In the genomic region with DNA sequence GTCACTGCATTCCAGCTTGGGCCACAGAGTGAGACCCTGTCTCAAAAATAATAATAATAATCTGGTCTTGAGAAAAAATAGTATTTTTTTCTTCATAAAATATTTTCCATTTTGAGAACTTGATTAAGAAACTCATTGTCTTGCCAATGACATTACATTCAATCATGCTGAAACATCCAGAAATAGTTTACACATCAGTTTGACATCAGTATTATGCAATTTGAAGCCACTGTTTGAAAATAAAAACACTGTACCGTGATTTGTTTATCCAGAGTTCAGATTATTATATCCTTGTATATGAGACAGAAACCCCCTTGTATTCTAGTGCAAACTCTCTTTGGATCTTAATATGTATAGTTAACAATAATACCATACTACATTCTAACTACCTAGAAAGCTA, we compare ENCODE assay signal across 2 cellular contexts.
TF ChIP-seq lines count a peak whose summit lies in the region.

No MANE protein-coding gene starts in this region.

TF ChIP-seq in liver, 16 proteins besides CTCF, POLR2A, EP300 and RAD21:
- no peak for TF ChIP-seq ZBTB33 (IDR thresholded peaks at IDR 0.05)
- TF ChIP-seq, protein P1, sequence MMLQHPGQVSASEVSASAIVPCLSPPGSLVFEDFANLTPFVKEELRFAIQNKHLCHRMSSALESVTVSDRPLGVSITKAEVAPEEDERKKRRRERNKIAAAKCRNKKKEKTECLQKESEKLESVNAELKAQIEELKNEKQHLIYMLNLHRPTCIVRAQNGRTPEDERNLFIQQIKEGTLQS (IDR thresholded peaks at IDR 0.05), result no peak
- TF ChIP-seq HNF4G (IDR thresholded peaks at IDR 0.05), result no peak
- no peak for TF ChIP-seq YY1 (IDR thresholded peaks at IDR 0.05)
- TF ChIP-seq EGR1 (IDR thresholded peaks at IDR 0.05; ENCODE audit: low read depth in 2 of 2), result no peak
- no peak for TF ChIP-seq FOXA2 (IDR thresholded peaks at IDR 0.05)
- TF ChIP-seq SP1 (IDR thresholded peaks at IDR 0.05), result no peak
- no peak for TF ChIP-seq TAF1 (conservative IDR thresholded peaks at IDR 0.05)
- TF ChIP-seq MAX (IDR thresholded peaks at IDR 0.05), result no peak
- no peak for TF ChIP-seq GABPA (IDR thresholded peaks at IDR 0.05 in 1 of 2, conservative IDR thresholded peaks at IDR 0.05 in 1 of 2)
- peak in 1 of 2 donors; percentile 15 for TF ChIP-seq RXRA (IDR thresholded peaks at IDR 0.05)
- no peak for TF ChIP-seq FOXA1 (IDR thresholded peaks at IDR 0.05)
- peak in 1 of 2 donors; percentile 24 for TF ChIP-seq HNF4A (conservative IDR thresholded peaks at IDR 0.05)
- TF ChIP-seq JUND (IDR thresholded peaks at IDR 0.05), result no peak
- TF ChIP-seq NR2F2 (IDR thresholded peaks at IDR 0.05), result no peak
- TF ChIP-seq, protein P2, sequence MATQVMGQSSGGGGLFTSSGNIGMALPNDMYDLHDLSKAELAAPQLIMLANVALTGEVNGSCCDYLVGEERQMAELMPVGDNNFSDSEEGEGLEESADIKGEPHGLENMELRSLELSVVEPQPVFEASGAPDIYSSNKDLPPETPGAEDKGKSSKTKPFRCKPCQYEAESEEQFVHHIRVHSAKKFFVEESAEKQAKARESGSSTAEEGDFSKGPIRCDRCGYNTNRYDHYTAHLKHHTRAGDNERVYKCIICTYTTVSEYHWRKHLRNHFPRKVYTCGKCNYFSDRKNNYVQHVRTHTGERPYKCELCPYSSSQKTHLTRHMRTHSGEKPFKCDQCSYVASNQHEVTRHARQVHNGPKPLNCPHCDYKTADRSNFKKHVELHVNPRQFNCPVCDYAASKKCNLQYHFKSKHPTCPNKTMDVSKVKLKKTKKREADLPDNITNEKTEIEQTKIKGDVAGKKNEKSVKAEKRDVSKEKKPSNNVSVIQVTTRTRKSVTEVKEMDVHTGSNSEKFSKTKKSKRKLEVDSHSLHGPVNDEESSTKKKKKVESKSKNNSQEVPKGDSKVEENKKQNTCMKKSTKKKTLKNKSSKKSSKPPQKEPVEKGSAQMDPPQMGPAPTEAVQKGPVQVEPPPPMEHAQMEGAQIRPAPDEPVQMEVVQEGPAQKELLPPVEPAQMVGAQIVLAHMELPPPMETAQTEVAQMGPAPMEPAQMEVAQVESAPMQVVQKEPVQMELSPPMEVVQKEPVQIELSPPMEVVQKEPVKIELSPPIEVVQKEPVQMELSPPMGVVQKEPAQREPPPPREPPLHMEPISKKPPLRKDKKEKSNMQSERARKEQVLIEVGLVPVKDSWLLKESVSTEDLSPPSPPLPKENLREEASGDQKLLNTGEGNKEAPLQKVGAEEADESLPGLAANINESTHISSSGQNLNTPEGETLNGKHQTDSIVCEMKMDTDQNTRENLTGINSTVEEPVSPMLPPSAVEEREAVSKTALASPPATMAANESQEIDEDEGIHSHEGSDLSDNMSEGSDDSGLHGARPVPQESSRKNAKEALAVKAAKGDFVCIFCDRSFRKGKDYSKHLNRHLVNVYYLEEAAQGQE (IDR thresholded peaks at IDR 0.05), result no peak

TF ChIP-seq in HepG2, 621 proteins besides CTCF, POLR2A, EP300 and RAD21 (continued from another document):
- TF ChIP-seq ARID2 (CRISPR knock-in tag; IDR thresholded peaks at IDR 0.05; ENCODE audit: borderline replicate concordance), result no peak
- no peak for TF ChIP-seq PCBP2 (optimal IDR thresholded peaks at IDR 0.05; ENCODE audit: low read depth, low read length, poor library complexity, severe bottlenecking)
- no peak for TF ChIP-seq ZNF17 (CRISPR knock-in tag; IDR thresholded peaks at IDR 0.05)
- no peak for TF ChIP-seq BATF2 (CRISPR knock-in tag; IDR thresholded peaks at IDR 0.05)
- no peak for TF ChIP-seq ELF4 (CRISPR knock-in tag; IDR thresholded peaks at IDR 0.05; ENCODE audit: borderline replicate concordance)
- no peak for TF ChIP-seq ZFP41 (CRISPR knock-in tag; IDR thresholded peaks at IDR 0.05; ENCODE audit: borderline replicate concordance)
- no peak for TF ChIP-seq MBNL3 (CRISPR knock-in tag; conservative IDR thresholded peaks at IDR 0.05)
- TF ChIP-seq ZNF552 (CRISPR knock-in tag; IDR thresholded peaks at IDR 0.05; ENCODE audit: borderline replicate concordance), result no peak
- no peak for TF ChIP-seq ERF (CRISPR knock-in tag; IDR thresholded peaks at IDR 0.05)
- TF ChIP-seq DRAP1 (CRISPR knock-in tag; IDR thresholded peaks at IDR 0.05), result no peak
- TF ChIP-seq JUN (CRISPR knock-in tag; IDR thresholded peaks at IDR 0.05), result no peak
